ENCODE assay signal across 12 cellular contexts in genomic region chr7:77328669-77329068, GRCh38.
DNase-seq lines count a peak whose midpoint lies in the region; ATAC-seq and TF ChIP-seq lines count a peak whose summit lies in the region.
"Had no signal": no experiment of that assay in that cellular context is flagged by ENCODE, and none has a peak within 500 bp of the region (broad histone marks: within the 10 kb centered on the region; RNA-seq: fewer than 3 reads in every experiment).

No MANE protein-coding gene starts in this region.

- no peaks in the 10 kb centered on the region for H3K27me3 ChIP-seq in ACC112 (ENCODE audit: insufficient read depth, low read length)
- H3K27me3 ChIP-seq in HL-60 (ENCODE audit: insufficient read depth, poor library complexity, severe bottlenecking): no peaks in the 10 kb centered on the region
- no peaks in the 10 kb centered on the region for H3K27me3 ChIP-seq in mesenchymal stem cell (ENCODE audit: control insufficient read depth in 1 of 2, insufficient read depth in 1 of 2, low read length in 2 of 2)

- H3K27me3 Mint-ChIP-seq in activated naive CD8-positive, alpha-beta T cell treated with anti-CD3 and anti-CD28 coated beads, Interleukin-2, amount 50 U/mL, for 24 hours: no peaks in the 10 kb centered on the region
- H3K27me3 Mint-ChIP-seq in activated CD4-positive, alpha-beta memory T cell treated with anti-CD3 and anti-CD28 coated beads for 36 hours: no peaks in the 10 kb centered on the region
- peaks cover 5% of the 10 kb centered on the region for H3K27me3 Mint-ChIP-seq in endothelial cell (ENCODE audit: unreplicated experiment)

- H3K4me2 ChIP-seq in mesenchymal stem cell (ENCODE audit: low read length, poor library complexity, severe bottlenecking): no peak overlapping the region
- H3K4me2 ChIP-seq: PC-9 had no signal

- no peak overlapping the region for H3K18ac ChIP-seq in mesenchymal stem cell (ENCODE audit: low read depth in 1 of 2, low read length in 2 of 2)

- H3K36me3 Mint-ChIP-seq in activated naive CD8-positive, alpha-beta T cell treated with anti-CD3 and anti-CD28 coated beads, Interleukin-2, amount 50 U/mL, for 24 hours (ENCODE audit: low read depth): peaks cover 4% of the 10 kb centered on the region
- H3K36me3 Mint-ChIP-seq in activated CD4-positive, alpha-beta memory T cell treated with anti-CD3 and anti-CD28 coated beads for 36 hours: no peaks in the 10 kb centered on the region
- no peaks in the 10 kb centered on the region for H3K36me3 Mint-ChIP-seq in endothelial cell (ENCODE audit: low read depth, unreplicated experiment)

- no peak overlapping the region for H2BK120ac ChIP-seq in mesenchymal stem cell (ENCODE audit: low read depth, low read length)

- no peaks in the 10 kb centered on the region for H3K79me2 ChIP-seq in ACC112 (ENCODE audit: control insufficient read depth, insufficient read depth, low read length, unreplicated experiment)

- H3K9me3 ChIP-seq in mesenchymal stem cell (ENCODE audit: control insufficient read depth, low read length): no peaks in the 10 kb centered on the region
- H3K9me3 ChIP-seq: HAP-1 had no signal

- peak overlapping the region; percentile 48 for H3K9ac ChIP-seq in mesenchymal stem cell (ENCODE audit: low read length)

- no peaks in the 10 kb centered on the region for H3K79me1 ChIP-seq in mesenchymal stem cell (replicated peaks; ENCODE audit: low read length, poor library complexity, severe bottlenecking)

- ATAC-seq in activated naive CD8-positive, alpha-beta T cell treated with anti-CD3 and anti-CD28 coated beads, Interleukin-2, amount 50 U/mL, for 24 hours: no peak
- no peak for ATAC-seq in GM18861 (IDR thresholded peaks at IDR 0.05; ENCODE audit: unreplicated experiment)
- ATAC-seq: left lobe of liver, sciatic nerve had no signal

- CTCF ChIA-PET in activated CD4-positive, alpha-beta memory T cell treated with anti-CD3 and anti-CD28 coated beads for 36 hours (lab: Charles Lee): interaction anchor here (0.9 to 2.1 kb wide), 3 partner anchors 26 to 81 kb away, joined by 3 to 11 read pairs (median 3); no protein-coding TSS in a partner anchor

- H4K91ac ChIP-seq in mesenchymal stem cell (ENCODE audit: low read length): no peak overlapping the region

- DNase-seq in HL-60 (ENCODE audit: low read depth in 1 of 2, low spot score in 1 of 2): no peak
- DNase-seq in activated naive CD8-positive, alpha-beta T cell treated with anti-CD3 and anti-CD28 coated beads, Interleukin-2, amount 50 U/mL, for 24 hours: no peak
- no peak for DNase-seq in mesenchymal stem cell
- no peak for DNase-seq in activated CD4-positive, alpha-beta memory T cell treated with anti-CD3 and anti-CD28 coated beads for 36 hours
- no peak for DNase-seq in T-helper 9 cell
- DNase-seq in endothelial cell (ENCODE audit: low spot score): no peak
- DNase-seq: PC-9 had no signal

- H2BK5ac ChIP-seq in mesenchymal stem cell (ENCODE audit: low read depth, low read length, poor library complexity, severe bottlenecking): no peak overlapping the region

- peak overlapping the region; percentile 83 for H3K27ac Mint-ChIP-seq in activated naive CD8-positive, alpha-beta T cell treated with anti-CD3 and anti-CD28 coated beads, Interleukin-2, amount 50 U/mL, for 24 hours
- H3K27ac Mint-ChIP-seq in activated CD4-positive, alpha-beta memory T cell treated with anti-CD3 and anti-CD28 coated beads for 36 hours: no peak overlapping the region
- no peak overlapping the region for H3K27ac Mint-ChIP-seq in endothelial cell (ENCODE audit: unreplicated experiment)

- intact Hi-C loops in activated CD4-positive, alpha-beta memory T cell treated with anti-CD3 and anti-CD28 coated beads for 36 hours (cut with micrococcal nuclease): no loop called here

- no peak overlapping the region for H3K14ac ChIP-seq in mesenchymal stem cell (ENCODE audit: low read length in 2 of 2)

- H3K27ac ChIP-seq in ACC112 (ENCODE audit: low read depth, low read length) (peak overlapping the region; percentile 67), HL-60 (replicated peaks) (peak overlapping the region; percentile 88), mesenchymal stem cell (ENCODE audit: low read length, poor library complexity, severe bottlenecking) (no peak overlapping the region)
- H3K27ac ChIP-seq: PC-9 had no signal

- peaks cover 59% of the 10 kb centered on the region for H3K4me1 ChIP-seq in ACC112 (ENCODE audit: control insufficient read depth, insufficient read depth, low read length, unreplicated experiment)
- peaks cover 17% of the 10 kb centered on the region for H3K4me1 ChIP-seq in mesenchymal stem cell (ENCODE audit: control insufficient read depth, insufficient read depth, low read depth, low read length)
- H3K4me1 ChIP-seq: HAP-1 had no signal

- peaks cover 62% of the 10 kb centered on the region for H3K4me1 Mint-ChIP-seq in activated naive CD8-positive, alpha-beta T cell treated with anti-CD3 and anti-CD28 coated beads, Interleukin-2, amount 50 U/mL, for 24 hours
- H3K4me1 Mint-ChIP-seq in activated CD4-positive, alpha-beta memory T cell treated with anti-CD3 and anti-CD28 coated beads for 36 hours (ENCODE audit: low read depth): peaks cover 51% of the 10 kb centered on the region
- peaks cover 32% of the 10 kb centered on the region for H3K4me1 Mint-ChIP-seq in endothelial cell (ENCODE audit: unreplicated experiment)

- H2AK5ac ChIP-seq in mesenchymal stem cell (ENCODE audit: low read length, severe bottlenecking): no peak overlapping the region

- H2AFZ ChIP-seq in ACC112 (ENCODE audit: low read length, unreplicated experiment) (peak overlapping the region; percentile 14), mesenchymal stem cell (ENCODE audit: low read depth, low read length) (no peak overlapping the region)
- H2AFZ ChIP-seq: PC-9 had no signal

- H3K4me3 ChIP-seq in ACC112 (ENCODE audit: low read depth, low read length) (peak overlapping the region; percentile 37), HL-60 (replicated peaks; ENCODE audit: insufficient read depth, low read length) (no peak overlapping the region), mesenchymal stem cell (ENCODE audit: insufficient read depth in 1 of 2, low read depth in 1 of 2, low read length in 2 of 2) (peak overlapping the region in 1 of 2 experiments; percentile 5)
- H3K4me3 ChIP-seq: HAP-1, PC-9 had no signal

- H3K23ac ChIP-seq in mesenchymal stem cell (ENCODE audit: low read length in 2 of 2): no peak overlapping the region

- H3K4me3 Mint-ChIP-seq in activated naive CD8-positive, alpha-beta T cell treated with anti-CD3 and anti-CD28 coated beads, Interleukin-2, amount 50 U/mL, for 24 hours: peak overlapping the region; percentile 63
- H3K4me3 Mint-ChIP-seq in activated CD4-positive, alpha-beta memory T cell treated with anti-CD3 and anti-CD28 coated beads for 36 hours: no peak overlapping the region
- H3K4me3 Mint-ChIP-seq in endothelial cell (ENCODE audit: unreplicated experiment): no peak overlapping the region

- no peaks in the 10 kb centered on the region for H3K9me3 Mint-ChIP-seq in activated naive CD8-positive, alpha-beta T cell treated with anti-CD3 and anti-CD28 coated beads, Interleukin-2, amount 50 U/mL, for 24 hours
- H3K9me3 Mint-ChIP-seq in activated CD4-positive, alpha-beta memory T cell treated with anti-CD3 and anti-CD28 coated beads for 36 hours: no peaks in the 10 kb centered on the region
- H3K9me3 Mint-ChIP-seq in endothelial cell (ENCODE audit: unreplicated experiment): no peaks in the 10 kb centered on the region

- H3K36me3 ChIP-seq in ACC112 (ENCODE audit: insufficient read depth, low read length): no peaks in the 10 kb centered on the region
- H3K36me3 ChIP-seq in mesenchymal stem cell (ENCODE audit: control insufficient read depth in 1 of 2, insufficient read depth in 2 of 2, low read depth in 1 of 2, low read length in 2 of 2): no peaks in the 10 kb centered on the region
- H3K36me3 ChIP-seq: HAP-1 had no signal

- H4K8ac ChIP-seq in mesenchymal stem cell (ENCODE audit: low read length): no peak overlapping the region

- TF ChIP-seq CTCF in HL-60 (IDR thresholded peaks at IDR 0.05; ENCODE audit: insufficient read depth, low read length): no peak
- TF ChIP-seq CTCF in endothelial cell (IDR thresholded peaks at IDR 0.05; ENCODE audit: unreplicated experiment): no peak

- POLR2A ChIA-PET in activated CD4-positive, alpha-beta memory T cell treated with anti-CD3 and anti-CD28 coated beads for 36 hours (lab: Charles Lee): interaction anchor here (1.1 kb wide), 1 partner anchor 62 kb away, joined by 4 read pairs; no protein-coding TSS in a partner anchor

- 100% methylated on average over 1 of the region's 1 CpG for WGBS in mesenchymal stem cell

- H2BK12ac ChIP-seq in mesenchymal stem cell (ENCODE audit: low read length in 2 of 2): no peak overlapping the region

- H2BK15ac ChIP-seq in mesenchymal stem cell (ENCODE audit: low read depth, poor library complexity, severe bottlenecking): no peak overlapping the region

- no peak overlapping the region for H3K4ac ChIP-seq in mesenchymal stem cell (ENCODE audit: low read depth in 1 of 2, low read length in 2 of 2)
